ENCODE assay signal across 33 cellular contexts in the genomic region with DNA sequence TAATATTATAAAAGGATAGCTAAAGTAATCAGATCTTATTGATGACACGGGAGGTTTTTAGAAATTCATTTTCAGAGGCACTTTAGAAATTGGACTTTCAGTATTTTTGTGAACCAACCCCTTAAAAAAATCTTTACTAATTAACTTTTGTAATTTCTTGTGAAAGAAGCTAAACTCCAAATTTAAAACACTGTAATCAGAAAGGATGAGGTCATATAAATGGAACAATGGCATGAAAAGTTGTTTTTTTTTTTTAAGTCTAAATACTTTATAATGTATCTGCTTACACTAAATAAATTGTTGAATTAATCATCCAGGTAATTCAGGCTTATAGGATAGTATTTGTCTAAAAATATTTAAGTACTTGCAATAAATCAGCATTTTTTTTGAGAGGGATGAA.
"Had no signal": no experiment of that assay in that cellular context is flagged by ENCODE, and none has a peak within 500 bp of the region (broad histone marks: within the 10 kb centered on the region; RNA-seq: fewer than 3 reads in every experiment).

No MANE protein-coding gene starts in this region.

- DNase-seq: activated CD4-positive, alpha-beta T cell treated with anti-CD3 and anti-CD28 coated beads for 1 hour; activated CD4-positive, alpha-beta T cell treated with anti-CD3 and anti-CD28 coated beads, Interleukin-2, amount 10 ng/mL, durations not matched to agents 7 days and 5 days; activated CD8-positive, alpha-beta T cell treated with anti-CD3 and anti-CD28 coated beads for 36 hours; activated gamma-delta T cell treated with Interleukin-2 at 50 U/mL for 16 hours; activated naive CD4-positive, alpha-beta T cell treated with anti-CD3 and anti-CD28 coated beads, Interleukin-2, amount 50 U/mL, for 16 hours; activated T-cell treated with anti-CD3 and anti-CD28 coated beads, Interleukin-2, amount 50 U/mL, for 4 hours; amniotic stem cell; brain microvascular endothelial cell; central memory CD4-positive, alpha-beta T cell; effector CD4-positive, alpha-beta T cell; esophagus squamous epithelium; foreskin melanocyte; islet precursor cell; left ventricle myocardium superior; naive B cell; nephron progenitor cell; stimulated activated CD4-positive, alpha-beta T cell treated with anti-CD3 and anti-CD28 coated beads, Interleukin-12 subunit alpha, Interleukin-12 subunit beta, amount 100 ng/mL, for 4 hours; stimulated activated CD4-positive, alpha-beta T cell treated with anti-CD3 and anti-CD28 coated beads, Interleukin-4, amount 100 ng/mL, for 1 hour; stimulated activated naive CD8-positive, alpha-beta T cell treated with anti-CD3 and anti-CD28 coated beads, Interleukin-15, Interleukin-2, amounts not matched to agents 100 U/mL and 50 U/mL, for 24 hours; T-helper 9 cell; trophoblast cell; uterus had no signal

- H3K4me3 Mint-ChIP-seq: activated CD4-positive, alpha-beta T cell treated with anti-CD3 and anti-CD28 coated beads, Interleukin-2, amount 10 ng/mL, durations not matched to agents 7 days and 5 days; activated CD8-positive, alpha-beta T cell treated with anti-CD3 and anti-CD28 coated beads for 36 hours; activated T-cell treated with anti-CD3 and anti-CD28 coated beads, Interleukin-2, amount 50 U/mL, for 4 hours; activated T-helper 17 cell treated with anti-CD3 and anti-CD28 coated beads, Interleukin-2, amount 50 U/mL, for 72 hours; dendritic cell treated with granulocyte-macrophage colony-stimulating factor and Interleukin-4, amounts not matched to agents 40 ng/mL and 50 ng/mL, for 4 days; naive B cell; nephron progenitor cell; T-helper 1 cell treated with Interleukin-12 subunit alpha and Interleukin-12 subunit beta and Interleukin-4 antibody, amounts not matched to agents 30 μg/mL and 1 μg/mL, for 36 hours; WTC11 had no signal

- H3K27ac ChIP-seq: brain microvascular endothelial cell, epithelial cell of prostate, esophagus squamous epithelium, neutrophil, skin epidermis, thoracic aorta, uterus had no signal

- FAIRE-seq: astrocyte had no signal

- H3K4me1 Mint-ChIP-seq: activated T-helper 17 cell treated with anti-CD3 and anti-CD28 coated beads, Interleukin-2, amount 50 U/mL, for 72 hours had no signal

- H3K4me1 ChIP-seq: uterus had no signal

- H3K36me3 Mint-ChIP-seq: naive B cell had no signal

- H3K4me3 ChIP-seq: esophagus squamous epithelium, skin epidermis, thoracic aorta, uterus had no signal

- ATAC-seq: activated CD8-positive, alpha-beta T cell treated with anti-CD3 and anti-CD28 coated beads for 36 hours; activated T-cell treated with anti-CD3 and anti-CD28 coated beads, Interleukin-2, amount 50 U/mL, for 4 hours; activated T-helper 17 cell treated with anti-CD3 and anti-CD28 coated beads, Interleukin-2, amount 50 U/mL, for 72 hours; left ventricle myocardium superior; sciatic nerve; stimulated activated naive CD8-positive, alpha-beta T cell treated with anti-CD3 and anti-CD28 coated beads, Interleukin-15, Interleukin-2, amounts not matched to agents 100 U/mL and 50 U/mL, for 24 hours; WTC11 had no signal

- H3K27me3 Mint-ChIP-seq: activated CD4-positive, alpha-beta T cell treated with anti-CD3 and anti-CD28 coated beads, Interleukin-2, amount 10 ng/mL, durations not matched to agents 7 days and 5 days; activated CD8-positive, alpha-beta T cell treated with anti-CD3 and anti-CD28 coated beads for 36 hours; activated T-helper 17 cell treated with anti-CD3 and anti-CD28 coated beads, Interleukin-2, amount 50 U/mL, for 72 hours; dendritic cell treated with granulocyte-macrophage colony-stimulating factor and Interleukin-4, amounts not matched to agents 40 ng/mL and 50 ng/mL, for 4 days; naive B cell had no signal

- H3K9me3 Mint-ChIP-seq: activated CD4-positive, alpha-beta T cell treated with anti-CD3 and anti-CD28 coated beads, Interleukin-2, amount 10 ng/mL, durations not matched to agents 7 days and 5 days; activated CD8-positive, alpha-beta T cell treated with anti-CD3 and anti-CD28 coated beads for 36 hours; activated T-cell treated with anti-CD3 and anti-CD28 coated beads, Interleukin-2, amount 50 U/mL, for 4 hours; activated T-helper 17 cell treated with anti-CD3 and anti-CD28 coated beads, Interleukin-2, amount 50 U/mL, for 72 hours; dendritic cell treated with granulocyte-macrophage colony-stimulating factor and Interleukin-4, amounts not matched to agents 40 ng/mL and 50 ng/mL, for 4 days; naive B cell; nephron progenitor cell; T-helper 1 cell treated with Interleukin-12 subunit alpha and Interleukin-12 subunit beta and Interleukin-4 antibody, amounts not matched to agents 30 μg/mL and 1 μg/mL, for 36 hours; WTC11 had no signal

- H3K9me3 ChIP-seq: esophagus squamous epithelium, neutrophil, thoracic aorta, uterus had no signal

- H3K36me3 ChIP-seq: brain microvascular endothelial cell, thoracic aorta, uterus had no signal

- H3K27me3 ChIP-seq: brain microvascular endothelial cell, esophagus squamous epithelium, neutrophil, uterus had no signal

- H3K27ac Mint-ChIP-seq: activated CD4-positive, alpha-beta T cell treated with anti-CD3 and anti-CD28 coated beads, Interleukin-2, amount 10 ng/mL, durations not matched to agents 7 days and 5 days; activated CD8-positive, alpha-beta T cell treated with anti-CD3 and anti-CD28 coated beads for 36 hours; activated T-helper 17 cell treated with anti-CD3 and anti-CD28 coated beads, Interleukin-2, amount 50 U/mL, for 72 hours; dendritic cell treated with granulocyte-macrophage colony-stimulating factor and Interleukin-4, amounts not matched to agents 40 ng/mL and 50 ng/mL, for 4 days; nephron progenitor cell; progenitor cell of endocrine pancreas; T-helper 1 cell treated with Interleukin-12 subunit alpha and Interleukin-12 subunit beta and Interleukin-4 antibody, amounts not matched to agents 30 μg/mL and 1 μg/mL, for 36 hours had no signal
